Comparison of ENCODE assay signal across 5 cellular contexts in the genomic region with DNA sequence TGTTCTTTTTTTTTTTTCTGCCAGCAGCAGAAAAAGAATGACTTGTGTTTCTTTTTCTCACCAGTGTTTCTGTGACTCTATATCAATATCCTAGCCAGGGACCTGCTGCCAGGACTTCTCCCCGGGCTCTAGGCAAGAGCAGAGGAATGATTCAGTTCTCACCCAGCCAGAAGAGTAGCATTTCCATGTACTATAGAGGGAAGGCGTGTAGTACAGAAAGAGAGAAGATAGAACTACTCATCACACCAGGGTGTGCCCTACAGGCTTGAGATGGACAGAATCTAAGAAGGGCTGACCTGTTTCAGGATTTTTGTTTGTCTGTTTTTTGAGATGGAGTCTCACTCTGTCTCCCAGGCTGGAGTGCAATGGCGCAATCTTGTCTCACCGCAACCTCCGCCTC. TPM values are rescaled to one million over a fixed set of nuclear protein-coding genes. Genes with fewer than 3 reads are reported as not detected.
DNase-seq lines count a peak whose midpoint lies in the region; ATAC-seq, FAIRE-seq and TF ChIP-seq lines count a peak whose summit lies in the region.
"Not testable (repeated sequence)": the region's sequence is repeated elsewhere in the genome, so short reads cannot be mapped to it uniquely, and the experiment has no call there.

No MANE protein-coding gene starts in this region.

- WGBS in suprapubic skin: 68% methylated on average over 5 of the region's 5 CpGs

- H3K4me3 ChIP-seq in astrocyte (ENCODE audit: insufficient read depth, low read depth, low read length); bronchial epithelial cell (ENCODE audit: low read depth, low read length); suprapubic skin: not testable (repeated sequence)

- not testable (repeated sequence) for H3K27me3 ChIP-seq in astrocyte (ENCODE audit: insufficient read depth, low read length); bronchial epithelial cell (ENCODE audit: control insufficient read depth, insufficient read depth, low read length); foreskin keratinocyte; suprapubic skin

- not testable (repeated sequence) for TF ChIP-seq EP300 in suprapubic skin (IDR thresholded peaks at IDR 0.05)

- FAIRE-seq in astrocyte (lab: Jason Lieb, UNC); bronchial epithelial cell (lab: Jason Lieb, UNC): not testable (repeated sequence)

- H3K27ac ChIP-seq in astrocyte (ENCODE audit: low read depth, low read length); foreskin keratinocyte: not testable (repeated sequence)
- peak overlapping the region; percentile 5 for H3K27ac ChIP-seq in suprapubic skin

- H3K9me3 ChIP-seq in astrocyte (ENCODE audit: insufficient read depth, low read depth, low read length); suprapubic skin: not testable (repeated sequence)

- not testable (repeated sequence) for H3K4me3 Mint-ChIP-seq in astrocyte (ENCODE audit: unreplicated experiment)

- ATAC-seq in esophagus mucosa (peak; percentile 98), foreskin keratinocyte (peak; percentile 68)

- not testable (repeated sequence) for H3K36me3 ChIP-seq in astrocyte (ENCODE audit: insufficient read depth, low read length); bronchial epithelial cell (ENCODE audit: control insufficient read depth, insufficient read depth, low read length); suprapubic skin

- TF ChIP-seq CTCF in astrocyte (IDR thresholded peaks at IDR 0.05; ENCODE audit: insufficient read depth, low read depth, low read length); bronchial epithelial cell (IDR thresholded peaks at IDR 0.05; ENCODE audit: insufficient read depth, low read length, severe bottlenecking); foreskin keratinocyte (conservative IDR thresholded peaks at IDR 0.05); suprapubic skin (IDR thresholded peaks at IDR 0.05): not testable (repeated sequence)

- not testable (repeated sequence) for H3K36me3 Mint-ChIP-seq in astrocyte (ENCODE audit: low read depth, unreplicated experiment)

- not testable (repeated sequence) for H3K9ac ChIP-seq in astrocyte (ENCODE audit: low read length)

- not testable (repeated sequence) for H3K79me2 ChIP-seq in astrocyte (ENCODE audit: insufficient read depth, low read length)

- not testable (repeated sequence) for DNase-seq in astrocyte (ENCODE audit: low read depth); suprapubic skin (ENCODE audit: low spot score in 2 of 2)
- DNase-seq in bronchial epithelial cell (ENCODE audit: low read depth) (peak; percentile 38), foreskin keratinocyte (peak in 1 of 2 donors; percentile 32)

- not testable (repeated sequence) for H2AFZ ChIP-seq in astrocyte (ENCODE audit: low read depth, low read length)

- H3K27me3 Mint-ChIP-seq in astrocyte (ENCODE audit: low read depth, unreplicated experiment): peaks cover 13% of the 10 kb centered on the region

- H3K9me3 Mint-ChIP-seq in astrocyte (ENCODE audit: unreplicated experiment): not testable (repeated sequence)

- H3K4me1 ChIP-seq in astrocyte (ENCODE audit: insufficient read depth, low read length); foreskin keratinocyte; suprapubic skin: not testable (repeated sequence)

- H3K4me1 Mint-ChIP-seq in astrocyte (ENCODE audit: low read depth, unreplicated experiment): not testable (repeated sequence)

- not testable (repeated sequence) for H3K4me2 ChIP-seq in astrocyte (ENCODE audit: low read length)

- not testable (repeated sequence) for H4K20me1 ChIP-seq in astrocyte (ENCODE audit: insufficient read depth, low read length)

- TF ChIP-seq POLR2A in suprapubic skin (IDR thresholded peaks at IDR 0.05): not testable (repeated sequence)

- H3K27ac Mint-ChIP-seq in astrocyte (ENCODE audit: unreplicated experiment): peak overlapping the region; percentile 53

RNA-seq across cellular contexts. Expression of gene MPPE1, which starts 11.4 kb away (rescaled TPM):
- total RNA-seq in astrocyte: 22.8 and 29.4 TPM in 2 replicates
- total RNA-seq in bronchial epithelial cell: 22.1 and 30.1 TPM in 2 replicates
- 25.7 TPM for total RNA-seq in esophagus mucosa
- 14.4 and 19.1 TPM in 2 replicates for total RNA-seq in foreskin keratinocyte
- 14.1 and 16.4 TPM in 2 replicates for polyA plus RNA-seq in foreskin keratinocyte
- 10 to 100 TPM; 28.2 to 84.2 (median 40.3) TPM for total RNA-seq in suprapubic skin
